In genomic region chr3:181838940-181839914, GRCh38 we compare ENCODE assay signal across 8 cellular contexts.
DNase-seq lines count a peak whose midpoint lies in the region; ATAC-seq and TF ChIP-seq lines count a peak whose summit lies in the region.

No MANE protein-coding gene starts in this region.

- H2AFZ ChIP-seq in osteoblast (ENCODE audit: low read length): peak overlapping the region; percentile 28

- H3K27ac ChIP-seq in RWPE1 (no peak overlapping the region), osteoblast (ENCODE audit: low read depth, low read length) (no peak overlapping the region)

- POLR2A ChIA-PET in RWPE1 (lab: Yijun Ruan, JAX; ENCODE audit: low non-redundant PET): no interaction called here

- H3K4me1 ChIP-seq in osteoblast (ENCODE audit: insufficient read depth, low read length): no peaks in the 10 kb centered on the region

- no peaks in the 10 kb centered on the region for H3K27me3 ChIP-seq in osteoblast (ENCODE audit: insufficient read depth, low read length)

- peak overlapping the region; percentile 31 for H3K4me3 ChIP-seq in osteoblast (ENCODE audit: insufficient read depth, low read length)

- TF ChIP-seq CTCF in RWPE1 (conservative IDR thresholded peaks at IDR 0.05; ENCODE audit: low read depth): no peak
- TF ChIP-seq CTCF in osteoblast (IDR thresholded peaks at IDR 0.05; ENCODE audit: extremely low read depth, low read depth, low read length): no peak

- DNase-seq in NCI-H1436 treated with DMSO at 0.1 percent for 48 hours (lab: John Stamatoyannopoulos, UW): peak; percentile 98
- peak; percentile 13 for DNase-seq in RWPE1 (ENCODE audit: low spot score)
- DNase-seq in osteoblast (ENCODE audit: insufficient read length, low spot score, missing footprints): no peak
- no peak for DNase-seq in Kasumi-1 (lab: John Stamatoyannopoulos, UW)
- no peak for DNase-seq in GF-D8 (lab: John Stamatoyannopoulos, UW)

- no peaks in the 10 kb centered on the region for H3K36me3 ChIP-seq in osteoblast (ENCODE audit: insufficient read depth, low read length)

- ATAC-seq in GM21515 (IDR thresholded peaks at IDR 0.05; ENCODE audit: unreplicated experiment) (peak; percentile 33), HG02623 (IDR thresholded peaks at IDR 0.05; ENCODE audit: unreplicated experiment) (no peak), GM19467 (IDR thresholded peaks at IDR 0.05; ENCODE audit: unreplicated experiment) (no peak)

- no peaks in the 10 kb centered on the region for H4K20me1 ChIP-seq in osteoblast (ENCODE audit: insufficient read depth, low read length)

- no peak overlapping the region for H3K4me2 ChIP-seq in osteoblast (ENCODE audit: insufficient read depth, low read length)

- H3K79me2 ChIP-seq in osteoblast (ENCODE audit: insufficient read depth, low read length): no peaks in the 10 kb centered on the region

- H3K9me3 ChIP-seq in osteoblast (ENCODE audit: low read depth, low read length): no peaks in the 10 kb centered on the region

- CTCF ChIA-PET in RWPE1 (lab: Yijun Ruan, JAX): no interaction called here

Comparison
In these comparisons a context has a peak if more than half of its experiments do, and no peak if none do; other contexts are left out.
1. DNase-seq: peak in NCI-H1436 treated with DMSO at 0.1 percent for 48 hours (single experiment) and RWPE1 (single experiment); none in osteoblast (single experiment), Kasumi-1 (0 of 2) and GF-D8 (single experiment).